1 cellular context compared by ENCODE assay signal in the genomic region with DNA sequence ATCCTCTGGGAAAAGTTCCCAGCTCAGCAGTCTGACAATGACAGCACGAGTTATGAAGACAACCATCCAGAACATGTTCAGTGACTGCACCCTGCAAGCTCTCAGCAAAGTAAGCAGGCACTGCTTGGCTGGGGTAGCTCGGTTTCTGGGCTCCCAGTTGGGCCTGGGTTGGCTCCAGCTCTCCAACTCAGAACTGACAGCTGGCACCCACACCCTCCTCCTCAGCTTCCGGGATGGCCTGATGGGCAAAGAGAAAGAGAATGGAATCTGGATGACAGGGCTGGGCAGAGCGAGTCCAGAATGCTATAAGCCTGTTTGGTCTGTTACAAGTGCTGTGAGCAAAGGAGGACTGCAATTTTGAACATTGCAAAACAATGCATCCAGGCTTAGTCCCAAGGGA.
TF ChIP-seq lines count a peak whose summit lies in the region.

No MANE protein-coding gene starts in this region.

TF ChIP-seq in H1, 55 proteins besides CTCF, POLR2A, EP300 and RAD21 (continued from another document):
- TF ChIP-seq CTBP2 (IDR thresholded peaks at IDR 0.05; ENCODE audit: borderline replicate concordance, insufficient read depth, insufficient read length, low read length), result no peak
- no peak for TF ChIP-seq SP2 (IDR thresholded peaks at IDR 0.05; ENCODE audit: low read length)
- TF ChIP-seq TEAD4 (IDR thresholded peaks at IDR 0.05; ENCODE audit: low read depth, low read length), result no peak
- TF ChIP-seq, protein P1, sequence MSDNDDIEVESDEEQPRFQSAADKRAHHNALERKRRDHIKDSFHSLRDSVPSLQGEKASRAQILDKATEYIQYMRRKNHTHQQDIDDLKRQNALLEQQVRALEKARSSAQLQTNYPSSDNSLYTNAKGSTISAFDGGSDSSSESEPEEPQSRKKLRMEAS (IDR thresholded peaks at IDR 0.05), result no peak
